ENCODE assay signal across 30 cellular contexts in the genomic region with DNA sequence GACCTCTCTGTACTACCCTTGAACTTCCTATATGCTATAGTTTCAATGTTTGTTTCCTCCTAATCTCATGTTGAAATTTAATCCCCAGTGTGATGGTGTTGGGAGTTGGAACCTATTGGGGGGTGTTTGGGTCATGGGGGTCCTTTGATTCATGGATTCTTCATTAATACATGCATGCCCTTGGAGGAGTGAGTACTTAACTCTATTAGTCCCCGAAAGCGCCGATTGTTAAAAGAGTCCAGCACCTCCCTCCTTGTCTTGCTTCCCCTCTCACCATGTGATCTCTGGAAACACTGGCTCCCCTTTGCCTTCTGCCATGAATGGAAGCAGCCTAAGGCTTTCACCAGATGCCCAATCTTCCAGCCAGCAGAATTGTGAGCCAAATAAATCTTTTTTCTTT. TPM values are rescaled to one million over a fixed set of nuclear protein-coding genes. Genes with fewer than 3 reads are reported as not detected.
"Had no signal": no experiment of that assay in that cellular context is flagged by ENCODE, and none has a peak within 500 bp of the region (broad histone marks: within the 10 kb centered on the region; RNA-seq: fewer than 3 reads in every experiment).

No MANE protein-coding gene starts in this region.

- H3K27ac Mint-ChIP-seq: nephron progenitor cell; stimulated activated memory B cell treated with anti-CD40 and anti-IgM and Interleukin-4, amounts not matched to agents 10 μg/mL and 1 μg/mL and 100 μg/mL, for 72 hours; stimulated activated naive CD8-positive, alpha-beta T cell treated with anti-CD3 and anti-CD28 coated beads, Interleukin-15, amount 100 ng/mL, for 72 hours had no signal

- H3K4me3 Mint-ChIP-seq: naive thymus-derived CD8-positive, alpha-beta T cell; natural killer cell treated with Interleukin-12 subunit alpha and Interleukin-12 subunit beta and Interleukin-15 and Interleukin-18, amount 100 ng/mL, for 72 hours; nephron progenitor cell; stimulated activated memory B cell treated with anti-CD40 and anti-IgM and Interleukin-4, amounts not matched to agents 10 μg/mL and 1 μg/mL and 100 μg/mL, for 72 hours; stimulated activated naive CD8-positive, alpha-beta T cell treated with anti-CD3 and anti-CD28 coated beads, Interleukin-15, amount 100 ng/mL, for 72 hours had no signal

- DNase-seq: naive thymus-derived CD8-positive, alpha-beta T cell; spleen; stimulated activated CD4-positive, alpha-beta T cell treated with anti-CD3 and anti-CD28 coated beads, Interleukin-12 subunit alpha, Interleukin-12 subunit beta, amount 100 ng/mL, for 4 hours; stimulated activated CD4-positive, alpha-beta T cell treated with anti-CD3 and anti-CD28 coated beads, Interleukin-1b, Interleukin-23, amount 100 ng/mL, for 48 hours; stimulated activated CD4-positive, alpha-beta T cell treated with anti-CD3 and anti-CD28 coated beads, Interleukin-4, amount 100 ng/mL, for 4 hours; stimulated activated CD8-positive, alpha-beta memory T cell treated with anti-CD3 and anti-CD28 coated beads, Interleukin-4, amount 100 ng/mL, for 48 hours; stimulated activated naive CD4-positive, alpha-beta T cell; stimulated activated naive CD8-positive, alpha-beta T cell treated with anti-CD3 and anti-CD28 coated beads, Interleukin-15, amount 100 ng/mL, for 72 hours; tibial artery; upper lobe of right lung had no signal

- ATAC-seq: naive thymus-derived CD8-positive, alpha-beta T cell; natural killer cell treated with Interleukin-12 subunit alpha and Interleukin-12 subunit beta and Interleukin-15 and Interleukin-18, amount 100 ng/mL, for 72 hours; stimulated activated memory B cell treated with anti-CD40 and anti-IgM and Interleukin-4, amounts not matched to agents 10 μg/mL and 1 μg/mL and 100 μg/mL, for 72 hours; stimulated activated naive CD8-positive, alpha-beta T cell treated with anti-CD3 and anti-CD28 coated beads, Interleukin-15, amount 100 ng/mL, for 72 hours; stimulated activated naive CD8-positive, alpha-beta T cell treated with anti-CD3 and anti-CD28 coated beads, Interleukin-15, Interleukin-2, amounts not matched to agents 100 U/mL and 50 U/mL, for 24 hours had no signal

- H3K9me3 Mint-ChIP-seq: natural killer cell treated with Interleukin-12 subunit alpha and Interleukin-12 subunit beta and Interleukin-15 and Interleukin-18, amount 100 ng/mL, for 72 hours; neural crest cell; stimulated activated memory B cell treated with anti-CD40 and anti-IgM and Interleukin-4, amounts not matched to agents 10 μg/mL and 1 μg/mL and 100 μg/mL, for 72 hours; type B pancreatic cell had no signal

- H3K36me3 Mint-ChIP-seq: stimulated activated memory B cell treated with anti-CD40 and anti-IgM and Interleukin-4, amounts not matched to agents 10 μg/mL and 1 μg/mL and 100 μg/mL, for 72 hours; type B pancreatic cell had no signal

RNA-seq across cellular contexts. Expression of a gene that starts 31.7 kb away (rescaled TPM):
- total RNA-seq: naive thymus-derived CD8-positive, alpha-beta T cell; neural crest cell; occipital lobe; osteoblast; pancreas; posterior vena cava; prostate gland; pulmonary artery endothelial cell; right atrium auricular region; sciatic nerve; smooth muscle cell; spleen; suprapubic skin; testis; transverse colon; upper lobe of right lung; urinary bladder; uterus had no signal
